Comparison of ENCODE assay signal across 1 cellular context in the genomic region with DNA sequence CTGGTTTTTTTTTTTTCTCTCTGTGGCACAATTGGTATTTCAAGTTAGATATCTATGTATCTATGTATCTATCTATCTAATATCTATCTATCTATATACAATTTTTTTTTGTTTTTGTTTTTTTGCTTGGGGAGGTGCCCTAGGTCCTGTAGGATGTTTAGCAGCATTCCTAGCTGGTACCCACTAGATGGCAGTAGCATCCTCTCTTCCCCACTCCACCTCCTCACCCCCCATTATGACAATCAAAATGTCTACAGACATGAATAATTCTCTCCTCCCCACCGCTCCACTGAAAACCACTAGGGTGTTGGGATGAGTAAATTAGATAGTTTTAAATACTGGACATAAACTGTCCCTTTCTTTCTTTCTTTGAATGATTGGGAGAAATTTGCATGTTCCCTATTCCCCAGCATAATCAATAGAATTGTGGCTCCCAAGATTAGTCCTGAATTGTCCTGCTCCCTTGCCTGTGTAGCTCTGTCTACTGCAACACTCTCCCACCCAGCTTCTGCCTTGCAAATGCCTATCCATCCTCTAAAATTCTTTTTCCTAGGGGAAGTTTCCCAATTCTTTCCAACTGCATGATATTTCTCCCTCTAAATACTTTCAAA.
TF ChIP-seq lines count a peak whose summit lies in the region.

No MANE protein-coding gene starts in this region.

TF ChIP-seq in IMR-90, 13 proteins besides CTCF, POLR2A, EP300 and RAD21 (continued from another document):
- TF ChIP-seq CEBPB (IDR thresholded peaks at IDR 0.05; ENCODE audit: low read depth, low read length), result no peak
- TF ChIP-seq, protein P1, sequence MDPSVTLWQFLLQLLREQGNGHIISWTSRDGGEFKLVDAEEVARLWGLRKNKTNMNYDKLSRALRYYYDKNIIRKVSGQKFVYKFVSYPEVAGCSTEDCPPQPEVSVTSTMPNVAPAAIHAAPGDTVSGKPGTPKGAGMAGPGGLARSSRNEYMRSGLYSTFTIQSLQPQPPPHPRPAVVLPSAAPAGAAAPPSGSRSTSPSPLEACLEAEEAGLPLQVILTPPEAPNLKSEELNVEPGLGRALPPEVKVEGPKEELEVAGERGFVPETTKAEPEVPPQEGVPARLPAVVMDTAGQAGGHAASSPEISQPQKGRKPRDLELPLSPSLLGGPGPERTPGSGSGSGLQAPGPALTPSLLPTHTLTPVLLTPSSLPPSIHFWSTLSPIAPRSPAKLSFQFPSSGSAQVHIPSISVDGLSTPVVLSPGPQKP (IDR thresholded peaks at IDR 0.05; ENCODE audit: borderline replicate concordance, low read depth, low read length), result no peak
TF ChIP-seq in IMR-90: peak in this region for 2.
